9 cellular contexts compared by ENCODE assay signal in genomic region chr22:26169312-26170111, GRCh38. TPM values are rescaled to one million over a fixed set of nuclear protein-coding genes. Genes with fewer than 3 reads are reported as not detected.
DNase-seq lines count a peak whose midpoint lies in the region; ATAC-seq and TF ChIP-seq lines count a peak whose summit lies in the region.
"Had no signal": no experiment of that assay in that cellular context is flagged by ENCODE, and none has a peak within 500 bp of the region (broad histone marks: within the 10 kb centered on the region; RNA-seq: fewer than 3 reads in every experiment).

Gene SEZ6L, plus strand, starts transcription at chr22:26169462. Its CDS starts 208 bp downstream, at chr22:26169670.

- no peak within 1 kb of the TSS for H2BK12ac ChIP-seq in H9 (ENCODE audit: insufficient read length, low read depth, low read length)

- peak within 1 kb of the TSS in 3 of 4 donors; percentile 30 to 50 (median 37) for H3K4me3 ChIP-seq in Peyer's patch
- H3K4me3 ChIP-seq in skeletal muscle satellite cell (ENCODE audit: low read length), result peak within 1 kb of the TSS; percentile 57

- no peak within 1 kb of the TSS for H4K8ac ChIP-seq in H9 (replicated peaks; ENCODE audit: insufficient read length, low read depth, low read length)

- no peak within 1 kb of the TSS for H4K91ac ChIP-seq in H9 (ENCODE audit: insufficient read length, low read depth, low read length)

- no peak within 1 kb of the TSS for H3K56ac ChIP-seq in H9 (ENCODE audit: insufficient read length, low read depth, low read length)

- H3K27ac Mint-ChIP-seq in H9, result no peak within 1 kb of the TSS

- DNase-seq in H9 (peak; percentile 29), Peyer's patch (no peak), hypothalamus (lab: John Stamatoyannopoulos, UW) (peak in 30 of 51 donors; percentile 5 to 68 (median 39)), HPDE6-E6E7 (ENCODE audit: extremely low spot score) (no peak), activated gamma-delta T cell treated with Interleukin-2 at 50 U/mL for 16 hours (no peak), KG1 (lab: John Stamatoyannopoulos, UW) (no peak)
- DNase-seq: activated T-cell treated with anti-CD3 and anti-CD28 coated beads, Interleukin-2, amount 50 U/mL, for 4 hours had no signal

- no peak within 1 kb of the TSS for H3K4ac ChIP-seq in H9 (ENCODE audit: low read depth, low read length)

- H3K4me2 ChIP-seq in H9 (ENCODE audit: insufficient read depth, insufficient read length, low read length), result peak within 1 kb of the TSS; percentile 79
- H3K4me2 ChIP-seq in skeletal muscle satellite cell (ENCODE audit: low read length), result peak within 1 kb of the TSS; percentile 62

- H3K4me1 ChIP-seq in H9 (ENCODE audit: insufficient read depth, low read length), result no peaks in the 10 kb centered on the region
- H3K4me1 ChIP-seq in Peyer's patch, result peaks cover 0 to 20% (median 3%) of the 10 kb centered on the region in 4 donors
- peaks cover 6% of the 10 kb centered on the region for H3K4me1 ChIP-seq in skeletal muscle satellite cell (ENCODE audit: control insufficient read depth, insufficient read depth, low read length)

- H3K9ac ChIP-seq in H9 (ENCODE audit: extremely low read depth, insufficient read length, low read length) (no peak within 1 kb of the TSS), skeletal muscle satellite cell (ENCODE audit: low read depth, low read length) (no peak within 1 kb of the TSS)

- TF ChIP-seq CTCF in H9 (conservative IDR thresholded peaks at IDR 0.05), result no peak
- no peak for TF ChIP-seq CTCF in Peyer's patch (IDR thresholded peaks at IDR 0.05)

- H3K4me3 Mint-ChIP-seq in H9, result peak within 1 kb of the TSS; percentile 64 to 81
- H3K4me3 Mint-ChIP-seq: activated T-cell treated with anti-CD3 and anti-CD28 coated beads, Interleukin-2, amount 50 U/mL, for 4 hours had no signal

- no peak within 1 kb of the TSS for H2BK5ac ChIP-seq in H9 (ENCODE audit: insufficient read length, low read length)

- H3K36me3 ChIP-seq in Peyer's patch (no peaks in the 10 kb centered on the region), skeletal muscle satellite cell (ENCODE audit: insufficient read depth, low read length) (no peaks in the 10 kb centered on the region)

- no CpG with 5 or more reads among the region's 92 CpGs for WGBS in H9 (ENCODE audit: extremely low coverage, insufficient read length, low lambda C conversion rate)

- H3K9me3 ChIP-seq in H9 (ENCODE audit: control insufficient read depth, low read depth, low read length) (no peaks in the 10 kb centered on the region), Peyer's patch (no peaks in the 10 kb centered on the region), skeletal muscle satellite cell (replicated peaks; ENCODE audit: low read length) (no peaks in the 10 kb centered on the region)

- peaks cover 6% of the 10 kb centered on the region for H3K23me2 ChIP-seq in H9 (ENCODE audit: insufficient read length, low read depth, low read length, poor library complexity, severe bottlenecking)

- no peak for ATAC-seq in HG03039 (IDR thresholded peaks at IDR 0.05; ENCODE audit: unreplicated experiment)

- H3K4me1 Mint-ChIP-seq in H9, result peaks cover 24 to 29% of the 10 kb centered on the region in 2 experiments

- peaks cover 0 to 2% of the 10 kb centered on the region in 2 experiments; a peak in 2 of 5 replicates for H3K9me3 Mint-ChIP-seq in H9
- H3K9me3 Mint-ChIP-seq: activated T-cell treated with anti-CD3 and anti-CD28 coated beads, Interleukin-2, amount 50 U/mL, for 4 hours had no signal

- no peak within 1 kb of the TSS for H2BK15ac ChIP-seq in H9 (ENCODE audit: low read depth, low read length)

- H3K27me3 Mint-ChIP-seq in H9 (ENCODE audit: low read depth), result peaks cover 94% of the 10 kb centered on the region

- H3K27ac ChIP-seq in H9 (ENCODE audit: insufficient read length, low read depth, low read length) (no peak within 1 kb of the TSS), Peyer's patch (no peak within 1 kb of the TSS)

- no peak within 1 kb of the TSS for H2AFZ ChIP-seq in H9 (ENCODE audit: low read length)

- no peak within 1 kb of the TSS; the same call in 1 of the 2 replicates for H3K14ac ChIP-seq in H9 (ENCODE audit: insufficient read depth, low read length)

- no peak within 1 kb of the TSS for H4K5ac ChIP-seq in H9 (ENCODE audit: insufficient read length, low read depth, low read length)

- no peaks in the 10 kb centered on the region; a peak in 1 of 7 replicates for H3K36me3 Mint-ChIP-seq in H9 (ENCODE audit: insufficient read depth in 1 of 3, low read depth in 3 of 3)

- peaks cover 16% of the 10 kb centered on the region; the same call in 1 of the 2 replicates for H3K27me3 ChIP-seq in H9 (ENCODE audit: insufficient read depth, low read length)
- peaks cover 0 to 18% of the 10 kb centered on the region in 2 donors for H3K27me3 ChIP-seq in Peyer's patch
- peaks cover 82% of the 10 kb centered on the region for H3K27me3 ChIP-seq in skeletal muscle satellite cell (ENCODE audit: control insufficient read depth, insufficient read depth, low read length)

- H4K20me1 ChIP-seq in H9 (ENCODE audit: control insufficient read depth, insufficient read depth, insufficient read length), result no peaks in the 10 kb centered on the region

- no peak within 1 kb of the TSS for H2BK20ac ChIP-seq in H9 (ENCODE audit: low read depth, low read length, poor library complexity, severe bottlenecking)

- TF ChIP-seq POLR2A in Peyer's patch (IDR thresholded peaks at IDR 0.05), result no peak

- no peaks in the 10 kb centered on the region for H3K79me1 ChIP-seq in H9 (ENCODE audit: insufficient read depth, low read depth, low read length, poor library complexity, severe bottlenecking)

- no peak within 1 kb of the TSS for H2AK5ac ChIP-seq in H9 (ENCODE audit: insufficient read length, low read length)

- H2BK120ac ChIP-seq in H9 (ENCODE audit: low read depth, low read length, poor library complexity, severe bottlenecking), result no peak within 1 kb of the TSS

- H3K79me2 ChIP-seq in H9 (ENCODE audit: insufficient read depth, low read length), result no peaks in the 10 kb centered on the region

- H3T11ph ChIP-seq in H9 (ENCODE audit: low read length), result no peak within 1 kb of the TSS

- H3K23ac ChIP-seq in H9 (ENCODE audit: insufficient read length, low read depth, low read length), result no peak within 1 kb of the TSS

- no peak within 1 kb of the TSS for H3K18ac ChIP-seq in H9 (ENCODE audit: insufficient read length, low read depth, low read length)

RNA-seq across cellular contexts. Expression of gene SEZ6L, which starts in this region (rescaled TPM):
- total RNA-seq in H9 (2021) (0.09 and 0.13 TPM in 2 replicates), Peyer's patch (under 1 TPM in 2 of 4 donors, not detected in 2; 0.27 to 0.57 TPM)
- total RNA-seq in skeletal muscle satellite cell (2012; rRNA removed), result not detected in 2 replicates
- total RNA-seq: activated T-cell treated with anti-CD3 and anti-CD28 coated beads, Interleukin-2, amount 50 U/mL, for 4 hours had no signal

Comparison
In these comparisons a context has a peak if more than half of its experiments do, and no peak if none do; other contexts are left out.
1. Peak in DNase-seq and H3K4me2 ChIP-seq in H9; RNA of the gene not detected or under 1 TPM.
2. DNase-seq: peak in hypothalamus (30 of 51); none in Peyer's patch (0 of 3), HPDE6-E6E7 (single experiment), activated gamma-delta T cell treated with Interleukin-2 at 50 U/mL for 16 hours (single experiment) and KG1 (single experiment).